ENCODE assay signal across 11 cellular contexts in genomic region chr14:32565256-32565655, GRCh38.
DNase-seq lines count a peak whose midpoint lies in the region; ATAC-seq and TF ChIP-seq lines count a peak whose summit lies in the region.
"Had no signal": no experiment of that assay in that cellular context is flagged by ENCODE, and none has a peak within 500 bp of the region (broad histone marks: within the 10 kb centered on the region; RNA-seq: fewer than 3 reads in every experiment).

No MANE protein-coding gene starts in this region.

- no peak for TF ChIP-seq CTCF in cardiac muscle cell (IDR thresholded peaks at IDR 0.05; ENCODE audit: low read depth, low read length)

- ATAC-seq in left ventricle myocardium superior (peak; percentile 43), aorta (ENCODE audit: low FRiP score) (peak; percentile 28), HG03521 (IDR thresholded peaks at IDR 0.05; ENCODE audit: unreplicated experiment) (no peak), HG03025 (IDR thresholded peaks at IDR 0.05; ENCODE audit: low FRiP score, unreplicated experiment) (no peak)
- ATAC-seq: GM12878 had no signal

- H3K4me3 ChIP-seq in cardiac muscle cell (no peak overlapping the region), aorta (ENCODE audit: low read length in 2 of 2) (no peak overlapping the region)
- H3K4me3 ChIP-seq: GM12878 had no signal

- H3K27me3 ChIP-seq in cardiac muscle cell (no peaks in the 10 kb centered on the region), aorta (ENCODE audit: control insufficient read depth in 1 of 2, insufficient read depth in 2 of 2, low read length in 1 of 2) (no peaks in the 10 kb centered on the region)

- DNase-seq in cardiac muscle cell (ENCODE audit: low read depth in 1 of 2, low spot score in 1 of 2) (peak in 1 of 2 donors; percentile 67), cardiac septum (ENCODE audit: low spot score) (no peak), SHP77 (lab: John Stamatoyannopoulos, UW) (peak; percentile 32 to 58), left ventricle myocardium superior (no peak), aorta (no peak), NCI-H1048 (lab: John Stamatoyannopoulos, UW) (no peak)
- DNase-seq: activated T-cell treated with anti-CD3 and anti-CD28 coated beads, Interleukin-2, amount 50 U/mL, for 1 hour; DMS79 treated with DMSO at 0.1 percent for 48 hours had no signal

- H3K9me3 ChIP-seq in cardiac muscle cell (ENCODE audit: low read depth) (no peaks in the 10 kb centered on the region), aorta (ENCODE audit: control insufficient read depth, low read length) (no peaks in the 10 kb centered on the region)

- intact Hi-C loops in cardiac septum (cut with DNase I) = no loop called here
- intact Hi-C loops in left ventricle myocardium superior (cut with micrococcal nuclease) = no loop called here
- intact Hi-C loops in aorta (cut with DNase I) = no loop called here

- H3K36me3 ChIP-seq in cardiac muscle cell = no peaks in the 10 kb centered on the region
- H3K36me3 ChIP-seq in aorta (ENCODE audit: control insufficient read depth in 1 of 2, insufficient read depth in 2 of 2, low read length in 1 of 2) = no peaks in the 10 kb centered on the region

- peaks cover 30% of the 10 kb centered on the region for H3K4me1 ChIP-seq in cardiac muscle cell (ENCODE audit: low read depth)
- peaks cover 4 to 5% of the 10 kb centered on the region in 2 donors for H3K4me1 ChIP-seq in aorta (ENCODE audit: control insufficient read depth in 1 of 2, insufficient read depth in 2 of 2, low read length in 2 of 2)

- H3K27ac ChIP-seq in cardiac muscle cell (peak overlapping the region; percentile 36), aorta (ENCODE audit: low read depth in 1 of 2, low read length in 2 of 2) (peak overlapping the region in 1 of 2 donors; percentile 8)

Comparison
In these comparisons a context has a peak if more than half of its experiments do, and no peak if none do; other contexts are left out.
1. DNase-seq: peak in SHP77 (2 of 2); none in cardiac septum (single experiment), left ventricle myocardium superior (single experiment), aorta (0 of 2) and NCI-H1048 (single experiment).
2. ATAC-seq: peak in left ventricle myocardium superior (single experiment) and aorta (single experiment); none in HG03521 (single experiment) and HG03025 (single experiment).